8 cellular contexts compared by ENCODE assay signal in the genomic region with DNA sequence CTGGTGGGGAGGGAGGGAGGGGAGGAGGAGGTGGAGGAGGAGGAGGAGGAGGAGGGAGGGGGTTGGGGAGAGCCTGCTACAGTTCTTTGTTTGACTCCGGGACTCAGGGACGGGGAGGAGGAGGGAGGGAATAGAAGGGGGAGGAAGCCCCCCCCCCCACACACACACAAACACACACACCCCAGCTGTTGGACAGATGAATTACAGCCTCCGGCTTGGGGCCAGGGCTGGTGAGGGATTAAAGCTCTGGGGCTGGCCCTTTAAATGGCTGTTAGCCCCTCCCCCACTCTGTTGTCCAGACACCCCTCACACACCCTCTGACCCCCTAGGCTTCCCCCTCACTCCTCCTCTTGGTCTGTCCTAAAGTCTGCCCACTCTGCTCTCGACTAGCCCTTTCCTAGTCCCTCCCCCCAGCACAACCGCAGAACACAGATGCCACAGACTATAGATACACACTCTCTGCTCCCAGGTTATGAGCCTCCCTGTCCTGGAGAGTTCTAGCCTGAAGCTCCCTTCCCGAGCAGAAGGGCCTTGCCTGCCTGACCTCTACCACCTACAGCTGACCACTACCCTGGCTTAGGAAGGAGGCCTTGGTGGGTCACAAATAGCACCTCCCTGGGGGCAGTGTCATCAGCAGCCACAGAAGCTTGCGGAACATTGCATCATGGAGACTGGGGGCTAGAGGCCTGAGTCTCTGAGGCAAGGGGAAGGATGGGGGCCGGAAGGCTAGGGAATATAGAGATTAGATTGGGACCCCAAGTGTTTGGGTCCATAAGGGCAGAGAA. TPM values are rescaled to one million over a fixed set of nuclear protein-coding genes. Genes with fewer than 3 reads are reported as not detected.
A peak's percentile ranks its signal among the peaks of the same experiment; 100 is the strongest.
DNase-seq lines count a peak whose midpoint lies in the region; ATAC-seq and TF ChIP-seq lines count a peak whose summit lies in the region.

No MANE protein-coding gene starts in this region.

- TF ChIP-seq CTCF in glutamatergic neuron (IDR thresholded peaks at IDR 0.05; ENCODE audit: partially characterized antibody, unreplicated experiment) (no peak), prostate gland (IDR thresholded peaks at IDR 0.05) (no peak)

- H3K27ac Mint-ChIP-seq in activated CD4-positive, alpha-beta T cell treated with anti-CD3 and anti-CD28 coated beads for 36 hours = peak overlapping the region; percentile 92
- peak overlapping the region; percentile 83 for H3K27ac Mint-ChIP-seq in activated CD8-positive, alpha-beta T cell treated with anti-CD3 and anti-CD28 coated beads, Interleukin-2, amount 10 ng/mL, durations not matched to agents 7 days and 5 days
- H3K27ac Mint-ChIP-seq in glutamatergic neuron (ENCODE audit: unreplicated experiment) = peak overlapping the region; percentile 98

- H3K4me1 Mint-ChIP-seq in activated CD4-positive, alpha-beta T cell treated with anti-CD3 and anti-CD28 coated beads for 36 hours = peaks cover 52% of the 10 kb centered on the region
- H3K4me1 Mint-ChIP-seq in activated CD8-positive, alpha-beta T cell treated with anti-CD3 and anti-CD28 coated beads, Interleukin-2, amount 10 ng/mL, durations not matched to agents 7 days and 5 days (ENCODE audit: low read depth) = peaks cover 73% of the 10 kb centered on the region
- peaks cover 32% of the 10 kb centered on the region for H3K4me1 Mint-ChIP-seq in glutamatergic neuron (ENCODE audit: low read depth, unreplicated experiment)

- H3K27me3 Mint-ChIP-seq in activated CD4-positive, alpha-beta T cell treated with anti-CD3 and anti-CD28 coated beads for 36 hours = no peaks in the 10 kb centered on the region
- peaks cover under 1% of the 10 kb centered on the region for H3K27me3 Mint-ChIP-seq in activated CD8-positive, alpha-beta T cell treated with anti-CD3 and anti-CD28 coated beads, Interleukin-2, amount 10 ng/mL, durations not matched to agents 7 days and 5 days (ENCODE audit: low read depth)
- peaks cover 46% of the 10 kb centered on the region for H3K27me3 Mint-ChIP-seq in glutamatergic neuron (ENCODE audit: unreplicated experiment)

- no peak for ATAC-seq in activated CD4-positive, alpha-beta T cell treated with anti-CD3 and anti-CD28 coated beads for 36 hours
- no peak for ATAC-seq in activated CD8-positive, alpha-beta T cell treated with anti-CD3 and anti-CD28 coated beads, Interleukin-2, amount 10 ng/mL, durations not matched to agents 7 days and 5 days

- intact Hi-C loops in activated CD4-positive, alpha-beta T cell treated with anti-CD3 and anti-CD28 coated beads for 36 hours (cut with DNase I, micrococcal nuclease) = no loop called here
- intact Hi-C loops in prostate gland (cut with DNase I) = loop anchor here (10.0 kb wide), 1 partner anchor 604 kb away; a partner anchor contains a TSS

- CTCF ChIA-PET in activated CD4-positive, alpha-beta T cell treated with anti-CD3 and anti-CD28 coated beads for 36 hours (lab: Charles Lee) = interaction anchor here (0.6 to 1.3 kb wide), 3 partner anchors 13 to 93 kb away, joined by 3 to 5 read pairs (median 5); a partner anchor contains a TSS
- CTCF ChIA-PET in activated CD8-positive, alpha-beta T cell treated with anti-CD3 and anti-CD28 coated beads, Interleukin-2, amount 10 ng/mL, durations not matched to agents 7 days and 5 days (lab: Charles Lee) = interaction anchor here (1.0 to 6.8 kb wide), 7 partner anchors 13 to 203 kb away, joined by 3 to 52 read pairs (median 5); a partner anchor contains a TSS

- peaks cover 22% of the 10 kb centered on the region for H3K4me1 ChIP-seq in prostate gland (replicated peaks)

- peak overlapping the region; percentile 3 to 21 for H3K4me3 ChIP-seq in prostate gland

- no peaks in the 10 kb centered on the region for H3K9me3 Mint-ChIP-seq in activated CD4-positive, alpha-beta T cell treated with anti-CD3 and anti-CD28 coated beads for 36 hours (ENCODE audit: low read depth)
- H3K9me3 Mint-ChIP-seq in activated CD8-positive, alpha-beta T cell treated with anti-CD3 and anti-CD28 coated beads, Interleukin-2, amount 10 ng/mL, durations not matched to agents 7 days and 5 days (ENCODE audit: insufficient read depth) = no peaks in the 10 kb centered on the region
- peaks cover 48% of the 10 kb centered on the region for H3K9me3 Mint-ChIP-seq in glutamatergic neuron (ENCODE audit: unreplicated experiment)

- POLR2A ChIA-PET in activated CD4-positive, alpha-beta T cell treated with anti-CD3 and anti-CD28 coated beads for 36 hours (lab: Charles Lee) = interaction anchor here (0.7 kb wide), 1 partner anchor 152 kb away, joined by 4 read pairs; no protein-coding TSS in a partner anchor
- POLR2A ChIA-PET in activated CD8-positive, alpha-beta T cell treated with anti-CD3 and anti-CD28 coated beads, Interleukin-2, amount 10 ng/mL, durations not matched to agents 7 days and 5 days (lab: Charles Lee) = interaction anchor here (1.2 to 1.8 kb wide), 3 partner anchors 19 to 94 kb away, joined by 3 to 5 read pairs (median 4); a partner anchor contains a TSS

- H3K9me3 ChIP-seq in prostate gland = no peaks in the 10 kb centered on the region

- peak overlapping the region; percentile 71 for H3K4me3 Mint-ChIP-seq in activated CD4-positive, alpha-beta T cell treated with anti-CD3 and anti-CD28 coated beads for 36 hours
- peak overlapping the region; percentile 58 for H3K4me3 Mint-ChIP-seq in activated CD8-positive, alpha-beta T cell treated with anti-CD3 and anti-CD28 coated beads, Interleukin-2, amount 10 ng/mL, durations not matched to agents 7 days and 5 days
- H3K4me3 Mint-ChIP-seq in glutamatergic neuron (ENCODE audit: unreplicated experiment) = peak overlapping the region; percentile 97

- no peaks in the 10 kb centered on the region for H3K27me3 ChIP-seq in prostate gland (replicated peaks; ENCODE audit: insufficient read depth)

- no peak for DNase-seq in activated CD4-positive, alpha-beta T cell treated with anti-CD3 and anti-CD28 coated beads for 36 hours
- DNase-seq in activated CD4-positive, alpha-beta T cell treated with anti-CD3 and anti-CD28 coated beads for 1 hour = no peak
- peak; percentile 32 for DNase-seq in NCI-H1694 (lab: John Stamatoyannopoulos, UW)
- DNase-seq in activated CD8-positive, alpha-beta T cell treated with anti-CD3 and anti-CD28 coated beads, Interleukin-2, amount 10 ng/mL, durations not matched to agents 7 days and 5 days = peak; percentile 59
- DNase-seq in glutamatergic neuron = peak; percentile 71
- no peak for DNase-seq in prostate gland (ENCODE audit: low spot score)
- DNase-seq in NCI-H128 (lab: John Stamatoyannopoulos, UW; ENCODE audit: unreplicated experiment) = no peak
- DNase-seq in effector CD4-positive, alpha-beta T cell = no peak

- peak overlapping the region; percentile 95 to 98 for H3K27ac ChIP-seq in prostate gland

- peaks cover 16% of the 10 kb centered on the region for H3K36me3 Mint-ChIP-seq in activated CD4-positive, alpha-beta T cell treated with anti-CD3 and anti-CD28 coated beads for 36 hours (ENCODE audit: low read depth)
- no peaks in the 10 kb centered on the region for H3K36me3 Mint-ChIP-seq in activated CD8-positive, alpha-beta T cell treated with anti-CD3 and anti-CD28 coated beads, Interleukin-2, amount 10 ng/mL, durations not matched to agents 7 days and 5 days (ENCODE audit: low read depth)
- peaks cover 5% of the 10 kb centered on the region for H3K36me3 Mint-ChIP-seq in glutamatergic neuron (ENCODE audit: unreplicated experiment)

- 28% methylated on average over 8 of the region's 8 CpGs for WGBS in prostate gland

- no peaks in the 10 kb centered on the region for H3K36me3 ChIP-seq in prostate gland

- TF ChIP-seq POLR2A in prostate gland (IDR thresholded peaks at IDR 0.05) = no peak

RNA-seq across cellular contexts. Expression of a gene that starts 4.5 kb away (rescaled TPM):
- 10 to 100 TPM; 37.3 to 46.2 TPM for total RNA-seq in activated CD4-positive, alpha-beta T cell treated with anti-CD3 and anti-CD28 coated beads for 36 hours
- 10 to 100 TPM; 12.4 to 12.6 TPM for total RNA-seq in activated CD8-positive, alpha-beta T cell treated with anti-CD3 and anti-CD28 coated beads, Interleukin-2, amount 10 ng/mL, durations not matched to agents 7 days and 5 days
- total RNA-seq in glutamatergic neuron (ENCODE audit: unreplicated experiment) (191 TPM), prostate gland (10 to 100 TPM; 12.7 to 30.2 TPM)

RNA-seq across cellular contexts. Expression of a gene that starts 16.4 kb away (rescaled TPM):
- 1 to 10 TPM; 3.5 to 5.6 TPM for total RNA-seq in activated CD4-positive, alpha-beta T cell treated with anti-CD3 and anti-CD28 coated beads for 36 hours
- 1 to 10 TPM in 1 of 2 experiments, under 1 TPM in 1; 0.87 to 1.2 TPM for total RNA-seq in activated CD8-positive, alpha-beta T cell treated with anti-CD3 and anti-CD28 coated beads, Interleukin-2, amount 10 ng/mL, durations not matched to agents 7 days and 5 days
- total RNA-seq in glutamatergic neuron (ENCODE audit: unreplicated experiment) (23.7 TPM), prostate gland (10 to 100 TPM; 11.1 to 15.7 TPM)

RNA-seq across cellular contexts. Expression of a gene that starts 18.9 kb away (rescaled TPM):
- total RNA-seq in activated CD4-positive, alpha-beta T cell treated with anti-CD3 and anti-CD28 coated beads for 36 hours = 10 to 100 TPM; 64.7 to 79.8 TPM
- total RNA-seq in activated CD8-positive, alpha-beta T cell treated with anti-CD3 and anti-CD28 coated beads, Interleukin-2, amount 10 ng/mL, durations not matched to agents 7 days and 5 days = 10 to 100 TPM; 92.7 to 93.1 TPM
- total RNA-seq in glutamatergic neuron (ENCODE audit: unreplicated experiment) = 49.7 TPM
- 100 to 1,000 TPM in 1 of 2 donors, 10 to 100 TPM in 1; 74.6 to 163 TPM for total RNA-seq in prostate gland

RNA-seq across cellular contexts. Expression of a gene that starts 19.3 kb away (rescaled TPM):
- 10 to 100 TPM; 12.5 to 12.6 TPM for total RNA-seq in activated CD4-positive, alpha-beta T cell treated with anti-CD3 and anti-CD28 coated beads for 36 hours
- 10 to 100 TPM in 1 of 2 experiments, 1 to 10 TPM in 1; 9.8 to 11.2 TPM for total RNA-seq in activated CD8-positive, alpha-beta T cell treated with anti-CD3 and anti-CD28 coated beads, Interleukin-2, amount 10 ng/mL, durations not matched to agents 7 days and 5 days
- total RNA-seq in glutamatergic neuron (ENCODE audit: unreplicated experiment) = 9.2 TPM
- total RNA-seq in prostate gland = 10 to 100 TPM in 1 of 2 donors, 1 to 10 TPM in 1; 5.7 to 20.8 TPM

RNA-seq across cellular contexts. Expression of a gene that starts 50.1 kb away (rescaled TPM):
- 100 to 1,000 TPM; 145 to 161 TPM for total RNA-seq in activated CD4-positive, alpha-beta T cell treated with anti-CD3 and anti-CD28 coated beads for 36 hours
- 100 to 1,000 TPM; 125 to 129 TPM for total RNA-seq in activated CD8-positive, alpha-beta T cell treated with anti-CD3 and anti-CD28 coated beads, Interleukin-2, amount 10 ng/mL, durations not matched to agents 7 days and 5 days
- total RNA-seq in glutamatergic neuron (ENCODE audit: unreplicated experiment) = 129 TPM
- 100 to 1,000 TPM; 166 to 196 TPM for total RNA-seq in prostate gland

Comparison
In these comparisons a context has a peak if more than half of its experiments do, and no peak if none do; other contexts are left out.
1. DNase-seq: peak in NCI-H1694 (single experiment), activated CD8-positive, alpha-beta T cell treated with anti-CD3 and anti-CD28 coated beads, Interleukin-2, amount 10 ng/mL, durations not matched to agents 7 days and 5 days (single experiment) and glutamatergic neuron (single experiment); none in activated CD4-positive, alpha-beta T cell treated with anti-CD3 and anti-CD28 coated beads for 36 hours (single experiment), activated CD4-positive, alpha-beta T cell treated with anti-CD3 and anti-CD28 coated beads for 1 hour (single experiment), prostate gland (single experiment), NCI-H128 (single experiment) and effector CD4-positive, alpha-beta T cell (single experiment).
2. Peak in every context shown above with its lines, with median percentiles within 50 percentile points of each other: H3K27ac Mint-ChIP-seq and H3K4me3 Mint-ChIP-seq.